20 cellular contexts compared by ENCODE assay signal in genomic region chr6:87222676-87223075, GRCh38.
DNase-seq lines count a peak whose midpoint lies in the region; ATAC-seq, FAIRE-seq and TF ChIP-seq lines count a peak whose summit lies in the region.
"Had no signal": no experiment of that assay in that cellular context is flagged by ENCODE, and none has a peak within 500 bp of the region (broad histone marks: within the 10 kb centered on the region; RNA-seq: fewer than 3 reads in every experiment).

No MANE protein-coding gene starts in this region.

- 97% methylated on average over 1 of the region's 1 CpG for WGBS in HepG2 (ENCODE audit: low lambda C conversion rate)
- WGBS in right lobe of liver (ENCODE audit: insufficient coverage, low coverage, low lambda C conversion rate, missing lambda C conversion rate) = 100% methylated on average over 1 of the region's 1 CpG

- H3K27ac ChIP-seq in HepG2 (ENCODE audit: extremely low read length, insufficient read depth, low read length) = no peak overlapping the region
- H3K27ac ChIP-seq in right lobe of liver = no peak overlapping the region
- H3K27ac ChIP-seq: 22Rv1 had no signal

- no peak overlapping the region for H2AFZ ChIP-seq in HepG2 (ENCODE audit: low read length)
- H2AFZ ChIP-seq: GM23338 had no signal

- no peaks in the 10 kb centered on the region for H3K4me1 ChIP-seq in HepG2 (ENCODE audit: insufficient read depth, low read length)
- H3K4me1 ChIP-seq in right lobe of liver = no peaks in the 10 kb centered on the region

- peaks cover 4% of the 10 kb centered on the region for H3K9me3 Mint-ChIP-seq in activated CD4-positive, alpha-beta T cell treated with anti-CD3 and anti-CD28 coated beads, Interleukin-2, amount 10 ng/mL, durations not matched to agents 24 days and 14 days
- peaks cover 0 to 1% of the 10 kb centered on the region in 2 donors for H3K9me3 Mint-ChIP-seq in stimulated activated naive B cell treated with anti-CD40 and anti-IgM and Interleukin-4, amounts not matched to agents 10 μg/mL and 1 μg/mL and 100 μg/mL, for 72 hours
- H3K9me3 Mint-ChIP-seq: GM23338, HFFc6 had no signal

- no peak overlapping the region for H3K4me3 Mint-ChIP-seq in activated CD4-positive, alpha-beta T cell treated with anti-CD3 and anti-CD28 coated beads, Interleukin-2, amount 10 ng/mL, durations not matched to agents 24 days and 14 days
- no peak overlapping the region for H3K4me3 Mint-ChIP-seq in stimulated activated naive B cell treated with anti-CD40 and anti-IgM and Interleukin-4, amounts not matched to agents 10 μg/mL and 1 μg/mL and 100 μg/mL, for 72 hours
- H3K4me3 Mint-ChIP-seq: CD4-positive, alpha-beta memory T cell; GM23338; HFFc6 had no signal

- in situ Hi-C loops in HepG2 (cut with HindIII; ENCODE audit: extremely low pct_ligation_motif_present, low pct_unique_long_range_greater_than_20kb) = no loop called here

- H3K9ac ChIP-seq in HepG2 (ENCODE audit: insufficient read depth, low read depth, low read length) = no peak overlapping the region

- POLR2A ChIA-PET in HepG2 (lab: Yijun Ruan, JAX) = no interaction called here

- no peaks in the 10 kb centered on the region for H3K79me2 ChIP-seq in HepG2 (ENCODE audit: insufficient read depth, low read length)

- peaks cover 6% of the 10 kb centered on the region for H3K4me1 Mint-ChIP-seq in activated CD4-positive, alpha-beta T cell treated with anti-CD3 and anti-CD28 coated beads, Interleukin-2, amount 10 ng/mL, durations not matched to agents 24 days and 14 days
- peaks cover 7 to 12% of the 10 kb centered on the region in 2 donors for H3K4me1 Mint-ChIP-seq in stimulated activated naive B cell treated with anti-CD40 and anti-IgM and Interleukin-4, amounts not matched to agents 10 μg/mL and 1 μg/mL and 100 μg/mL, for 72 hours

- no peak for TF ChIP-seq POLR2A in HepG2 (IDR thresholded peaks at IDR 0.05; ENCODE audit: insufficient read depth in 1 of 2, low read depth in 2 of 2, low read length in 2 of 2)
- no peak for TF ChIP-seq POLR2A in right lobe of liver (IDR thresholded peaks at IDR 0.05)

- no TSS peak for BruUV-seq in HepG2 (replicated peaks; lab: Mats Ljungman, UMichigan)

- H3K36me3 ChIP-seq in HepG2 (replicated peaks in 1 of 2; ENCODE audit: control insufficient read depth in 1 of 2, insufficient read depth in 2 of 2, low read length in 2 of 2) = peaks cover 8 to 65% of the 10 kb centered on the region in 2 experiments
- peaks cover 0 to 21% (median 2%) of the 10 kb centered on the region in 4 donors for H3K36me3 ChIP-seq in right lobe of liver

- CTCF ChIA-PET in HepG2 (lab: Yijun Ruan, JAX; ENCODE audit: low intra/inter-chr PET ratio, low total read pairs) = no interaction called here

- H3K27me3 Mint-ChIP-seq in activated CD4-positive, alpha-beta T cell treated with anti-CD3 and anti-CD28 coated beads, Interleukin-2, amount 10 ng/mL, durations not matched to agents 24 days and 14 days = no peaks in the 10 kb centered on the region
- no peaks in the 10 kb centered on the region for H3K27me3 Mint-ChIP-seq in stimulated activated naive B cell treated with anti-CD40 and anti-IgM and Interleukin-4, amounts not matched to agents 10 μg/mL and 1 μg/mL and 100 μg/mL, for 72 hours
- H3K27me3 Mint-ChIP-seq: CD4-positive, alpha-beta memory T cell had no signal

- ATAC-seq in HepG2 = no peak
- no peak for ATAC-seq in right lobe of liver
- no peak for ATAC-seq in stimulated activated naive B cell treated with anti-CD40 and anti-IgM and Interleukin-4, amounts not matched to agents 10 μg/mL and 1 μg/mL and 100 μg/mL, for 72 hours (replicated peaks)
- no peak for ATAC-seq in HG03460 (IDR thresholded peaks at IDR 0.05; ENCODE audit: unreplicated experiment)
- ATAC-seq: GM23338 had no signal

- H3K36me3 Mint-ChIP-seq in activated CD4-positive, alpha-beta T cell treated with anti-CD3 and anti-CD28 coated beads, Interleukin-2, amount 10 ng/mL, durations not matched to agents 24 days and 14 days (ENCODE audit: low read depth) = peaks cover 56% of the 10 kb centered on the region
- H3K36me3 Mint-ChIP-seq in stimulated activated naive B cell treated with anti-CD40 and anti-IgM and Interleukin-4, amounts not matched to agents 10 μg/mL and 1 μg/mL and 100 μg/mL, for 72 hours = peaks cover 35 to 50% of the 10 kb centered on the region in 2 donors

- DNase-seq in activated CD4-positive, alpha-beta T cell treated with anti-CD3 and anti-CD28 coated beads, Interleukin-2, amount 10 ng/mL, durations not matched to agents 24 days and 14 days = no peak
- no peak for DNase-seq in activated CD4-positive, alpha-beta T cell treated with anti-CD3 and anti-CD28 coated beads, Interleukin-2, amount 50 U/mL, for 48 hours
- DNase-seq in HepG2 (ENCODE audit: low spot score) (no peak), right lobe of liver (no peak)
- DNase-seq in stimulated activated naive B cell treated with anti-CD40 and anti-IgM and Interleukin-4, amounts not matched to agents 10 μg/mL and 1 μg/mL and 100 μg/mL, for 72 hours = no peak
- DNase-seq: C1 segment of cervical spinal cord; Calu3; CD4-positive, alpha-beta memory T cell; COR-L47; DMS53; DMS79 treated with DMSO at 0.1 percent for 48 hours; GF-D8; HFFc6 had no signal

- H3K4me3 ChIP-seq in HepG2 (replicated peaks in 1 of 3; ENCODE audit: insufficient read depth in 1 of 3, low read depth in 2 of 3, low read length in 3 of 3) (no peak overlapping the region), right lobe of liver (no peak overlapping the region)
- H3K4me3 ChIP-seq: GM23338, HAP-1 had no signal

- no peak for FAIRE-seq in HepG2 (lab: Jason Lieb, UNC)
- FAIRE-seq: GM12891, GM18507, H54 had no signal

- H3K4me2 ChIP-seq in HepG2 (ENCODE audit: low read depth, low read length) = no peak overlapping the region
- H3K4me2 ChIP-seq: GM23338 had no signal

- H3K27me3 ChIP-seq in HepG2 (ENCODE audit: control insufficient read depth in 1 of 2, insufficient read depth in 2 of 2, low read length in 2 of 2) (no peaks in the 10 kb centered on the region), right lobe of liver (no peaks in the 10 kb centered on the region)

- TF ChIP-seq EP300 in HepG2 (IDR thresholded peaks at IDR 0.05; ENCODE audit: low read depth in 2 of 2, low read length in 2 of 2) (no peak), HepG2 (CRISPR knock-in tag; IDR thresholded peaks at IDR 0.05; ENCODE audit: borderline replicate concordance) (no peak)

- H3K27ac Mint-ChIP-seq in activated CD4-positive, alpha-beta T cell treated with anti-CD3 and anti-CD28 coated beads, Interleukin-2, amount 10 ng/mL, durations not matched to agents 24 days and 14 days = peak overlapping the region; percentile 23
- H3K27ac Mint-ChIP-seq in stimulated activated naive B cell treated with anti-CD40 and anti-IgM and Interleukin-4, amounts not matched to agents 10 μg/mL and 1 μg/mL and 100 μg/mL, for 72 hours = peak overlapping the region; percentile 16
- H3K27ac Mint-ChIP-seq: GM23338, HFFc6 had no signal

- TF ChIP-seq RAD21 in HepG2 (CRISPR knock-in tag; IDR thresholded peaks at IDR 0.05) = no peak

- H4K20me1 ChIP-seq in HepG2 (ENCODE audit: insufficient read depth, low read length) = no peaks in the 10 kb centered on the region

- H3K9me3 ChIP-seq in HepG2 (ENCODE audit: low read length) = no peaks in the 10 kb centered on the region
- no peaks in the 10 kb centered on the region for H3K9me3 ChIP-seq in right lobe of liver
- H3K9me3 ChIP-seq: HAP-1 had no signal

- intact Hi-C loops in activated CD4-positive, alpha-beta T cell treated with anti-CD3 and anti-CD28 coated beads, Interleukin-2, amount 10 ng/mL, durations not matched to agents 24 days and 14 days (cut with micrococcal nuclease) = no loop called here
- intact Hi-C loops in HepG2 (cut with micrococcal nuclease; ENCODE audit: unreplicated experiment) (no loop called here), right lobe of liver (cut with DNase I) (no loop called here)

- TF ChIP-seq CTCF in HepG2 (CRISPR knock-in tag; IDR thresholded peaks at IDR 0.05) (no peak), right lobe of liver (IDR thresholded peaks at IDR 0.05) (no peak)

TF ChIP-seq in HepG2, 621 proteins besides CTCF, POLR2A, EP300 and RAD21:
- peak; percentile 81 to 85 for TF ChIP-seq MAFK (conservative IDR thresholded peaks at IDR 0.05 in 1 of 2, IDR thresholded peaks at IDR 0.05 in 1 of 2; ENCODE audit: low read length in 2 of 2)
- TF ChIP-seq AKAP8 (CRISPR knock-in tag; IDR thresholded peaks at IDR 0.05) = no peak
- peak; percentile 84 for TF ChIP-seq MAFF (IDR thresholded peaks at IDR 0.05; ENCODE audit: low read depth, low read length)
- no peak for TF ChIP-seq PHF20 (CRISPR knock-in tag; IDR thresholded peaks at IDR 0.05)
- no peak for TF ChIP-seq ZNF761 (CRISPR knock-in tag; conservative IDR thresholded peaks at IDR 0.05)
